2 cellular contexts compared by ENCODE assay signal in the genomic region with DNA sequence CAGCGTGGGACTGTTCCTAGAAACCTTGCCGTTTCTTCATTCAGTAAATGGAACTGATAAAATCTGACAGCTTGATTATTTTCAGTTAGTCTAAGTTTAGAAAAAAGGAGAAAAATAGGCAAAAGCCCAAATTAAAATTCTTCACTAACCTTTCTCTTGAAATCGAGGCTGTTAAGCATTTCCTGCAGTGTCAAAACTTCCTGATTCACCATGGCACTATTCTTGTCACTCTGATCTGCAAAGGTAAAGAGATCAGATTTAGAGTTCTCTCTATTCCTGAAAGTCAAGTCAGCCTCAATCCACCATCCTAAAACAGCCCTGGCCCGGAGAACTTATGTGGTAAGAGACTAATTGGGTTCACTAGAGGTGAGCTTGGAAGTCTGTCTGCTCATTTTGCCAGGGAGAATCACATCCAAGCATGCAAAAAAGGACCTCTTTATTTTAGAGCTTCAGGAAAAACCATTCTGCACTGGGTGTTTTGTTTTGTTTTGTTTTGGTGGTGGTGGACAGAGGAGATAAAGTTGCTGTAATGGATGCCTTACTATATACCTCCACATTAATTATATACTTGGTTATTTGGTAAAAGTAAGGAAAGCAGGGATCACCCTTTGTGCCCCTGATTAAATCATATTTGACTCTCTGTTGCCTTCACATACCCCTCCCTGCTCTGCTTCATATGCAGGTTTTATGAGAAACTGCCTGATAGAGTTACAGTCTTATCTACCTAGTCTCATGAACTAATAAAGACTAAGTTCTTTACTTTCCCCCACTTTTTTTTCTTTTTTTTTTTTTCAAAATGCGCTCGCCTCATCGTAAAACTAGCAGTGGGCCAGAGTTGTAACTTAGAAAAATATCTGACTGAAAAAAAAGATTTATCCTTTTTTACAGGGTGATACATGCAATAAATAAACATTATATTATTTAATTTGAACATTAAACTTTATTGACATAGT.
TF ChIP-seq lines count a peak whose summit lies in the region.

No MANE protein-coding gene starts in this region.

TF ChIP-seq in SK-N-SH treated with all-trans-retinoic acid at 6 μM for 48 hours, 23 proteins besides CTCF, POLR2A, EP300 and RAD21 (continued from another document):
- TF ChIP-seq, protein P1, sequence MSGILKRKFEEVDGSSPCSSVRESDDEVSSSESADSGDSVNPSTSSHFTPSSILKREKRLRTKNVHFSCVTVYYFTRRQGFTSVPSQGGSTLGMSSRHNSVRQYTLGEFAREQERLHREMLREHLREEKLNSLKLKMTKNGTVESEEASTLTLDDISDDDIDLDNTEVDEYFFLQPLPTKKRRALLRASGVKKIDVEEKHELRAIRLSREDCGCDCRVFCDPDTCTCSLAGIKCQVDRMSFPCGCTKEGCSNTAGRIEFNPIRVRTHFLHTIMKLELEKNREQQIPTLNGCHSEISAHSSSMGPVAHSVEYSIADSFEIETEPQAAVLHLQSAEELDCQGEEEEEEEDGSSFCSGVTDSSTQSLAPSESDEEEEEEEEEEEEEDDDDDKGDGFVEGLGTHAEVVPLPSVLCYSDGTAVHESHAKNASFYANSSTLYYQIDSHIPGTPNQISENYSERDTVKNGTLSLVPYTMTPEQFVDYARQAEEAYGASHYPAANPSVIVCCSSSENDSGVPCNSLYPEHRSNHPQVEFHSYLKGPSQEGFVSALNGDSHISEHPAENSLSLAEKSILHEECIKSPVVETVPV (CRISPR knock-in tag; IDR thresholded peaks at IDR 0.05), result no peak

TF ChIP-seq in SK-N-SH, 30 proteins besides CTCF, POLR2A, EP300 and RAD21 (continued from another document):
- TF ChIP-seq, protein P2, sequence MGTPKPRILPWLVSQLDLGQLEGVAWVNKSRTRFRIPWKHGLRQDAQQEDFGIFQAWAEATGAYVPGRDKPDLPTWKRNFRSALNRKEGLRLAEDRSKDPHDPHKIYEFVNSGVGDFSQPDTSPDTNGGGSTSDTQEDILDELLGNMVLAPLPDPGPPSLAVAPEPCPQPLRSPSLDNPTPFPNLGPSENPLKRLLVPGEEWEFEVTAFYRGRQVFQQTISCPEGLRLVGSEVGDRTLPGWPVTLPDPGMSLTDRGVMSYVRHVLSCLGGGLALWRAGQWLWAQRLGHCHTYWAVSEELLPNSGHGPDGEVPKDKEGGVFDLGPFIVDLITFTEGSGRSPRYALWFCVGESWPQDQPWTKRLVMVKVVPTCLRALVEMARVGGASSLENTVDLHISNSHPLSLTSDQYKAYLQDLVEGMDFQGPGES (IDR thresholded peaks at IDR 0.05; ENCODE audit: low read depth, low read length), result no peak
- TF ChIP-seq SMC3 (IDR thresholded peaks at IDR 0.05; ENCODE audit: low read depth, low read length) (no peak), MEF2A (IDR thresholded peaks at IDR 0.05; ENCODE audit: borderline replicate concordance, low read depth) (no peak), RFX5 (IDR thresholded peaks at IDR 0.05; ENCODE audit: low read length) (no peak), TEAD4 (IDR thresholded peaks at IDR 0.05; ENCODE audit: borderline replicate concordance, insufficient read depth) (no peak)
- TF ChIP-seq, protein P3, sequence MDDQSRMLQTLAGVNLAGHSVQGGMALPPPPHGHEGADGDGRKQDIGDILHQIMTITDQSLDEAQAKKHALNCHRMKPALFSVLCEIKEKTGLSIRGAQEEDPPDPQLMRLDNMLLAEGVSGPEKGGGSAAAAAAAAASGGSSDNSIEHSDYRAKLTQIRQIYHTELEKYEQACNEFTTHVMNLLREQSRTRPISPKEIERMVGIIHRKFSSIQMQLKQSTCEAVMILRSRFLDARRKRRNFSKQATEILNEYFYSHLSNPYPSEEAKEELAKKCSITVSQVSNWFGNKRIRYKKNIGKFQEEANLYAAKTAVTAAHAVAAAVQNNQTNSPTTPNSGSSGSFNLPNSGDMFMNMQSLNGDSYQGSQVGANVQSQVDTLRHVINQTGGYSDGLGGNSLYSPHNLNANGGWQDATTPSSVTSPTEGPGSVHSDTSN (IDR thresholded peaks at IDR 0.05), result no peak
